In the genomic region with DNA sequence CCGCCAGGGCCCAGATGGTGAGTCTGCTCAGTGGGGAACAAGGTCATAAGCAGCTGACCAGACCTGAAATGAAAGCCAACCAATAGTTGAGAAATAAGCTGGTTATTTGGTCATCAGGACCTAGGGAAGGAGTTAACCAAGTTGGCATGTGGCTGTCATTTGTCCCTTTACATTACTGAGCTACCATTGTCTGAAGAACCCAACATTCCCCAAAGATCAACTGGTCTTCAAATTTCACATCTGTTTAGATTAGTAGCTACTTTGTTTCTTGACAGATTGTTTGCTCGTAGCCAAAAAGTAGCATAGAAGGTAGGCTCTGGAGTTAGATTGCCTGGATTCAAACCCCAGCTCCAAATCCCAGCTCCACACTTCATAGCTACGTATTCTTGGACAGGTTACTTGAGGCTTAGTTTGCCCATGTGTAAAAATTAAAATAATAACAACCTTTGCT, we compare ENCODE assay signal across 8 cellular contexts. TPM values are rescaled to one million over a fixed set of nuclear protein-coding genes. Genes with fewer than 3 reads are reported as not detected.
DNase-seq lines count a peak whose midpoint lies in the region; ATAC-seq and TF ChIP-seq lines count a peak whose summit lies in the region.

No MANE protein-coding gene starts in this region.

- POLR2A ChIA-PET in AG04449 (lab: Yijun Ruan, JAX) = interaction anchor here (1.6 kb wide), 1 partner anchor 279 kb away, joined by 5 read pairs; a partner anchor contains a TSS

- intact Hi-C loops in mucosa of descending colon (cut with DNase I, micrococcal nuclease) = loop anchor here (5.0 kb wide), 2 partner anchors 44 to 49 kb away; a partner anchor contains a TSS

- peaks cover 12% of the 10 kb centered on the region for H3K4me1 ChIP-seq in mucosa of descending colon (ENCODE audit: low read depth)

- H3K27ac Mint-ChIP-seq in naive B cell = peak overlapping the region; percentile 47 to 98 (median 90)

- TF ChIP-seq CTCF in AG04449 (IDR thresholded peaks at IDR 0.05; ENCODE audit: insufficient read depth, low read length, missing control alignments) (no peak), cardiac fibroblast (IDR thresholded peaks at IDR 0.05; ENCODE audit: low read depth, low read length) (no peak), mucosa of descending colon (IDR thresholded peaks at IDR 0.05) (no peak)

- H3K9me3 ChIP-seq in KOPT-K1 (ENCODE audit: insufficient read depth, low read length, poor library complexity, severe bottlenecking) = no peaks in the 10 kb centered on the region
- H3K9me3 ChIP-seq in mucosa of descending colon = no peaks in the 10 kb centered on the region

- H3K4me1 Mint-ChIP-seq in naive B cell = peaks cover 26 to 49% (median 27%) of the 10 kb centered on the region in 3 donors

- CTCF ChIA-PET in AG04449 (lab: Yijun Ruan, JAX) = interaction anchor here (1.0 to 38.4 kb wide), 4 partner anchors 15 to 77 kb away, joined by 3 to 1569 read pairs (median 3); a partner anchor contains a TSS

- no peak for ATAC-seq in naive B cell (ENCODE audit: low read depth in 2 of 2)
- ATAC-seq in mucosa of descending colon = no peak

- peaks cover 29% of the 10 kb centered on the region for H3K36me3 ChIP-seq in KOPT-K1 (ENCODE audit: insufficient read depth, low read length)
- no peaks in the 10 kb centered on the region for H3K36me3 ChIP-seq in mucosa of descending colon (ENCODE audit: low read depth)

- H3K36me3 Mint-ChIP-seq in naive B cell = peaks cover 0 to 5% of the 10 kb centered on the region in 2 donors

- H3K4me3 ChIP-seq in AG04449 (ENCODE audit: low read depth, low read length) (peak overlapping the region; percentile 58), cardiac fibroblast (replicated peaks in 1 of 2; ENCODE audit: low read depth in 2 of 2, low read length in 2 of 2) (peak overlapping the region; percentile 42 to 54), mucosa of descending colon (no peak overlapping the region)

- peak overlapping the region; percentile 68 for H3K27ac ChIP-seq in KOPT-K1 (ENCODE audit: low read depth, low read length, poor library complexity, severe bottlenecking)

- H3K9me3 Mint-ChIP-seq in naive B cell = no peaks in the 10 kb centered on the region

- peak overlapping the region in 3 of 8 donors; percentile 50 to 90 (median 84) for H3K4me3 Mint-ChIP-seq in naive B cell

- DNase-seq in AG04449 (ENCODE audit: low read depth, low spot score) = no peak
- no peak for DNase-seq in cardiac fibroblast (ENCODE audit: low read depth in 2 of 2)
- DNase-seq in naive B cell = no peak
- DNase-seq in LoVo (ENCODE audit: low spot score) = no peak
- DNase-seq in mucosa of descending colon = no peak
- DNase-seq in hippocampal formation (lab: John Stamatoyannopoulos, UW) = no peak
- no peak for DNase-seq in GM19240 (ENCODE audit: insufficient read length, low spot score)

- H3K27me3 Mint-ChIP-seq in naive B cell = no peaks in the 10 kb centered on the region

RNA-seq across cellular contexts. Expression of a gene that starts 1.0 kb away (rescaled TPM):
- polyA plus RNA-seq in naive B cell (ENCODE audit: low read depth in 6 of 6) = 10 to 100 TPM in 2 of 6 donors, 1 to 10 TPM in 3, under 1 TPM in 1; 0.24 to 11.4 (median 8.9) TPM
- total RNA-seq in mucosa of descending colon = 10 to 100 TPM; 15.8 to 27.8 (median 18.3) TPM

RNA-seq across cellular contexts. Expression of a gene that starts 2.0 kb away (rescaled TPM):
- under 1 TPM in 2 of 6 donors, not detected in 4; 0.67 to 0.69 TPM for polyA plus RNA-seq in naive B cell (ENCODE audit: low read depth in 6 of 6)
- 1 to 10 TPM in 2 of 3 donors, under 1 TPM in 1; 0.55 to 4.5 (median 1.2) TPM for total RNA-seq in mucosa of descending colon

RNA-seq across cellular contexts. Expression of a gene that starts 6.6 kb away (rescaled TPM):
- 100 to 1,000 TPM in 1 of 6 donors, 10 to 100 TPM in 5; 41.6 to 117 (median 74.5) TPM for polyA plus RNA-seq in naive B cell (ENCODE audit: low read depth in 6 of 6)
- total RNA-seq in mucosa of descending colon = 100 to 1,000 TPM; 239 to 309 (median 295) TPM

RNA-seq across cellular contexts. Expression of a gene that starts 19.7 kb away (rescaled TPM):
- not detected for polyA plus RNA-seq in naive B cell (ENCODE audit: low read depth in 6 of 6)
- total RNA-seq in mucosa of descending colon = not detected

RNA-seq across cellular contexts. Expression of a gene that starts 23.6 kb away (rescaled TPM):
- 10 to 100 TPM in 5 of 6 donors, 1 to 10 TPM in 1; 6.6 to 26.0 (median 19.4) TPM for polyA plus RNA-seq in naive B cell (ENCODE audit: low read depth in 6 of 6)
- under 1 TPM in 2 of 3 donors, not detected in 1; 0.20 to 0.22 TPM for total RNA-seq in mucosa of descending colon
